8 cellular contexts compared by ENCODE assay signal in genomic region chr15:75203017-75203907, GRCh38. TPM values are rescaled to one million over a fixed set of nuclear protein-coding genes. Genes with fewer than 3 reads are reported as not detected.
A peak's percentile ranks its signal among the peaks of the same experiment; 100 is the strongest.
DNase-seq lines count a peak whose midpoint lies in the region; ATAC-seq and TF ChIP-seq lines count a peak whose summit lies in the region.

No MANE protein-coding gene starts in this region.

- peak overlapping the region; percentile 16 for H3K23ac ChIP-seq in mesendoderm (ENCODE audit: low read length)

- no peak overlapping the region for H2BK15ac ChIP-seq in mesendoderm (replicated peaks; ENCODE audit: low read depth)

- DNase-seq in brain microvascular endothelial cell (peak; percentile 12), mesendoderm (no peak), aorta (no peak), epidermal melanocyte (ENCODE audit: insufficient read length, low spot score) (no peak)

- TF ChIP-seq CTCF in brain microvascular endothelial cell (IDR thresholded peaks at IDR 0.05; ENCODE audit: low read depth, low read length, missing control alignments) = peak; percentile 0

- H3K56ac ChIP-seq in mesendoderm (ENCODE audit: low read length) = peak overlapping the region; percentile 96

- ATAC-seq in aorta (ENCODE audit: low FRiP score) (no peak), HG03045 (IDR thresholded peaks at IDR 0.05; ENCODE audit: unreplicated experiment) (no peak), HG03139 (IDR thresholded peaks at IDR 0.05; ENCODE audit: unreplicated experiment) (no peak)

- H3K27me3 ChIP-seq in ACC112 (ENCODE audit: insufficient read depth, low read length) (no peaks in the 10 kb centered on the region), brain microvascular endothelial cell (replicated peaks) (no peaks in the 10 kb centered on the region), mesendoderm (ENCODE audit: insufficient read depth, low read length, poor library complexity) (no peaks in the 10 kb centered on the region), aorta (ENCODE audit: control insufficient read depth in 1 of 2, insufficient read depth in 2 of 2, low read length in 1 of 2) (no peaks in the 10 kb centered on the region)

- no CpG with 5 or more reads among the region's 18 CpGs for WGBS in mesendoderm (ENCODE audit: extremely low coverage, insufficient coverage, low lambda C conversion rate)
- 6 to 8% methylated on average over 18 of the region's 18 CpGs for WGBS in aorta, 2 donors

- H3K79me1 ChIP-seq in mesendoderm (ENCODE audit: low read length) = peaks cover 10% of the 10 kb centered on the region

- H3K4me1 ChIP-seq in ACC112 (ENCODE audit: control insufficient read depth, insufficient read depth, low read length, unreplicated experiment) (peaks cover 18% of the 10 kb centered on the region), mesendoderm (ENCODE audit: control insufficient read depth, low read depth, low read length) (peaks cover 9% of the 10 kb centered on the region), aorta (ENCODE audit: control insufficient read depth in 1 of 2, insufficient read depth in 2 of 2, low read length in 2 of 2) (no peaks in the 10 kb centered on the region)

- H2BK120ac ChIP-seq in mesendoderm (ENCODE audit: low read depth, low read length) = no peak overlapping the region

- H2BK5ac ChIP-seq in mesendoderm (ENCODE audit: low read length) = no peak overlapping the region

- no peaks in the 10 kb centered on the region for H3K9me3 ChIP-seq in aorta (ENCODE audit: control insufficient read depth, low read length)

- no peak overlapping the region for H3K4ac ChIP-seq in mesendoderm (ENCODE audit: low read depth, low read length)

- no peak for TF ChIP-seq RAD21 in Ishikawa (IDR thresholded peaks at IDR 0.05; ENCODE audit: low read depth)

- no peak overlapping the region for H2AFZ ChIP-seq in ACC112 (ENCODE audit: low read length, unreplicated experiment)

- peak overlapping the region; percentile 88 for H3K4me2 ChIP-seq in mesendoderm (ENCODE audit: low read length)

- no peak overlapping the region for H4K5ac ChIP-seq in mesendoderm (ENCODE audit: low read length)

- H3K27ac ChIP-seq in ACC112 (ENCODE audit: low read depth, low read length) = peak overlapping the region; percentile 96
- H3K27ac ChIP-seq in brain microvascular endothelial cell = peak overlapping the region; percentile 87
- no peak overlapping the region for H3K27ac ChIP-seq in mesendoderm (ENCODE audit: low read depth, low read length)
- H3K27ac ChIP-seq in aorta (ENCODE audit: low read depth in 1 of 2, low read length in 2 of 2) = peak overlapping the region in 1 of 2 donors; percentile 30

- H3K79me2 ChIP-seq in ACC112 (ENCODE audit: control insufficient read depth, insufficient read depth, low read length, unreplicated experiment) = peaks cover 63% of the 10 kb centered on the region
- peaks cover 23% of the 10 kb centered on the region for H3K79me2 ChIP-seq in mesendoderm (ENCODE audit: control insufficient read depth, insufficient read depth, low read length)

- intact Hi-C loops in aorta (cut with DNase I) = loop anchor here in 1 of 2 donors (5.0 kb wide), 1 partner anchor 246 kb away; the partner anchor contains the start of gene RPP25

- H2AK5ac ChIP-seq in mesendoderm (ENCODE audit: low read length) = no peak overlapping the region

- in situ Hi-C loops in brain microvascular endothelial cell (cut with HindIII; ENCODE audit: low pct_ligation_motif_present, low sequenced_read_pairs) = no loop called here

- H3K9ac ChIP-seq in mesendoderm (ENCODE audit: low read length) = peak overlapping the region; percentile 84

- no peak overlapping the region for H4K8ac ChIP-seq in mesendoderm (ENCODE audit: low read depth, low read length)

- H3K36me3 ChIP-seq in ACC112 (ENCODE audit: insufficient read depth, low read length) (no peaks in the 10 kb centered on the region), brain microvascular endothelial cell (replicated peaks) (peaks cover 19% of the 10 kb centered on the region), mesendoderm (ENCODE audit: control insufficient read depth, insufficient read depth, low read length) (peaks cover 6% of the 10 kb centered on the region), aorta (ENCODE audit: control insufficient read depth in 1 of 2, insufficient read depth in 2 of 2, low read length in 1 of 2) (no peaks in the 10 kb centered on the region)

- H3K4me3 ChIP-seq in ACC112 (ENCODE audit: low read depth, low read length) = peak overlapping the region; percentile 99
- peak overlapping the region; percentile 89 for H3K4me3 ChIP-seq in brain microvascular endothelial cell (ENCODE audit: low read depth, low read length)
- H3K4me3 ChIP-seq in mesendoderm (ENCODE audit: low read length) = peak overlapping the region; percentile 74
- H3K4me3 ChIP-seq in aorta (ENCODE audit: low read length in 2 of 2) = peak overlapping the region; percentile 60 to 63

- no peak for TF ChIP-seq EP300 in Ishikawa (IDR thresholded peaks at IDR 0.05; ENCODE audit: borderline replicate concordance)

- H3K18ac ChIP-seq in mesendoderm (ENCODE audit: low read length) = peak overlapping the region; percentile 62

TF ChIP-seq in Ishikawa, 13 proteins besides CTCF, POLR2A, EP300 and RAD21:
- TF ChIP-seq, protein P1, sequence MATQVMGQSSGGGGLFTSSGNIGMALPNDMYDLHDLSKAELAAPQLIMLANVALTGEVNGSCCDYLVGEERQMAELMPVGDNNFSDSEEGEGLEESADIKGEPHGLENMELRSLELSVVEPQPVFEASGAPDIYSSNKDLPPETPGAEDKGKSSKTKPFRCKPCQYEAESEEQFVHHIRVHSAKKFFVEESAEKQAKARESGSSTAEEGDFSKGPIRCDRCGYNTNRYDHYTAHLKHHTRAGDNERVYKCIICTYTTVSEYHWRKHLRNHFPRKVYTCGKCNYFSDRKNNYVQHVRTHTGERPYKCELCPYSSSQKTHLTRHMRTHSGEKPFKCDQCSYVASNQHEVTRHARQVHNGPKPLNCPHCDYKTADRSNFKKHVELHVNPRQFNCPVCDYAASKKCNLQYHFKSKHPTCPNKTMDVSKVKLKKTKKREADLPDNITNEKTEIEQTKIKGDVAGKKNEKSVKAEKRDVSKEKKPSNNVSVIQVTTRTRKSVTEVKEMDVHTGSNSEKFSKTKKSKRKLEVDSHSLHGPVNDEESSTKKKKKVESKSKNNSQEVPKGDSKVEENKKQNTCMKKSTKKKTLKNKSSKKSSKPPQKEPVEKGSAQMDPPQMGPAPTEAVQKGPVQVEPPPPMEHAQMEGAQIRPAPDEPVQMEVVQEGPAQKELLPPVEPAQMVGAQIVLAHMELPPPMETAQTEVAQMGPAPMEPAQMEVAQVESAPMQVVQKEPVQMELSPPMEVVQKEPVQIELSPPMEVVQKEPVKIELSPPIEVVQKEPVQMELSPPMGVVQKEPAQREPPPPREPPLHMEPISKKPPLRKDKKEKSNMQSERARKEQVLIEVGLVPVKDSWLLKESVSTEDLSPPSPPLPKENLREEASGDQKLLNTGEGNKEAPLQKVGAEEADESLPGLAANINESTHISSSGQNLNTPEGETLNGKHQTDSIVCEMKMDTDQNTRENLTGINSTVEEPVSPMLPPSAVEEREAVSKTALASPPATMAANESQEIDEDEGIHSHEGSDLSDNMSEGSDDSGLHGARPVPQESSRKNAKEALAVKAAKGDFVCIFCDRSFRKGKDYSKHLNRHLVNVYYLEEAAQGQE (IDR thresholded peaks at IDR 0.05; ENCODE audit: low read depth) = 0 out of 2 replicates have a peak, but pooled peaks have one; percentile 5
- TF ChIP-seq NFIC (IDR thresholded peaks at IDR 0.05) = no peak

RNA-seq across cellular contexts. Expression of gene C15orf39, which starts 1.6 kb away (rescaled TPM):
- polyA plus RNA-seq in mesendoderm (2013, experiment 1 of 2) = 8.7 TPM
- polyA plus RNA-seq in mesendoderm (2013, experiment 2 of 2) = 9.6 TPM
- total RNA-seq in aorta = 10 to 100 TPM; 24.6 to 26.8 TPM
- polyA plus RNA-seq in aorta = 1 to 10 TPM; 8.1 to 8.6 TPM

RNA-seq across cellular contexts. Expression of gene GOLGA6C, which starts 54.9 kb away (rescaled TPM):
- 0.04 TPM for polyA plus RNA-seq in mesendoderm (2013, experiment 1 of 2)
- 0.06 TPM for polyA plus RNA-seq in mesendoderm (2013, experiment 2 of 2)
- total RNA-seq in aorta = not detected
- not detected for polyA plus RNA-seq in aorta
